In genomic region chr19:3392480-3392879, GRCh38 we compare ENCODE assay signal across 18 cellular contexts.
"Had no signal": no experiment of that assay in that cellular context is flagged by ENCODE, and none has a peak within 500 bp of the region (broad histone marks: within the 10 kb centered on the region; RNA-seq: fewer than 3 reads in every experiment).

No MANE protein-coding gene starts in this region.

- H2AFZ ChIP-seq: parathyroid adenoma had no signal

- H3K4me3 ChIP-seq: body of pancreas, mucosa of descending colon, suprapubic skin, transverse colon had no signal

- DNase-seq: activated CD4-positive, alpha-beta T cell treated with anti-CD3 and anti-CD28 coated beads, Interleukin-2, amount 10 ng/mL, durations not matched to agents 7 days and 5 days; activated CD8-positive, alpha-beta memory T cell treated with anti-CD3 and anti-CD28 coated beads, Interleukin-2, amount 50 U/mL, for 4 hours; activated naive CD4-positive, alpha-beta T cell treated with anti-CD3 and anti-CD28 coated beads for 36 hours; activated T-cell treated with anti-CD3 and anti-CD28 coated beads, Interleukin-2, amount 50 U/mL, for 4 hours; body of pancreas; foreskin melanocyte; kidney; mesenchymal stem cell; mucosa of descending colon; naive thymus-derived CD8-positive, alpha-beta T cell; T-helper 1 cell; T-helper 9 cell; transverse colon had no signal

- H3K36me3 ChIP-seq: neutrophil, transverse colon had no signal

- H3K9me3 Mint-ChIP-seq: activated CD4-positive, alpha-beta T cell treated with anti-CD3 and anti-CD28 coated beads, Interleukin-2, amount 10 ng/mL, durations not matched to agents 7 days and 5 days; activated naive CD4-positive, alpha-beta T cell treated with anti-CD3 and anti-CD28 coated beads for 36 hours; activated T-cell treated with anti-CD3 and anti-CD28 coated beads, Interleukin-2, amount 50 U/mL, for 4 hours; naive thymus-derived CD8-positive, alpha-beta T cell; stimulated activated naive CD8-positive, alpha-beta T cell treated with anti-CD3 and anti-CD28 coated beads, Interleukin-15, Interleukin-2, amounts not matched to agents 100 ng/mL and 50 ng/mL, for 24 hours had no signal

- ATAC-seq: activated T-cell treated with anti-CD3 and anti-CD28 coated beads, Interleukin-2, amount 50 U/mL, for 4 hours; body of pancreas; mucosa of descending colon; naive thymus-derived CD8-positive, alpha-beta T cell had no signal

- H3K4me3 Mint-ChIP-seq: activated CD4-positive, alpha-beta T cell treated with anti-CD3 and anti-CD28 coated beads, Interleukin-2, amount 10 ng/mL, durations not matched to agents 7 days and 5 days; activated naive CD4-positive, alpha-beta T cell treated with anti-CD3 and anti-CD28 coated beads for 36 hours; activated T-cell treated with anti-CD3 and anti-CD28 coated beads, Interleukin-2, amount 50 U/mL, for 4 hours; naive thymus-derived CD8-positive, alpha-beta T cell; stimulated activated naive CD8-positive, alpha-beta T cell treated with anti-CD3 and anti-CD28 coated beads, Interleukin-15, Interleukin-2, amounts not matched to agents 100 ng/mL and 50 ng/mL, for 24 hours had no signal

- H3K9ac ChIP-seq: parathyroid adenoma had no signal

- H3K9me3 ChIP-seq: body of pancreas, mucosa of descending colon, neutrophil, suprapubic skin, transverse colon had no signal

- H3K27me3 ChIP-seq: body of pancreas, neutrophil, suprapubic skin, transverse colon had no signal

- H3K27ac Mint-ChIP-seq: activated CD4-positive, alpha-beta T cell treated with anti-CD3 and anti-CD28 coated beads, Interleukin-2, amount 10 ng/mL, durations not matched to agents 7 days and 5 days; activated naive CD4-positive, alpha-beta T cell treated with anti-CD3 and anti-CD28 coated beads for 36 hours; stimulated activated naive CD8-positive, alpha-beta T cell treated with anti-CD3 and anti-CD28 coated beads, Interleukin-15, Interleukin-2, amounts not matched to agents 100 ng/mL and 50 ng/mL, for 24 hours had no signal

- H3K27ac ChIP-seq: epithelial cell of prostate, parathyroid adenoma, suprapubic skin had no signal

- H3K27me3 Mint-ChIP-seq: activated CD4-positive, alpha-beta T cell treated with anti-CD3 and anti-CD28 coated beads, Interleukin-2, amount 10 ng/mL, durations not matched to agents 7 days and 5 days; naive thymus-derived CD8-positive, alpha-beta T cell; stimulated activated naive CD8-positive, alpha-beta T cell treated with anti-CD3 and anti-CD28 coated beads, Interleukin-15, Interleukin-2, amounts not matched to agents 100 ng/mL and 50 ng/mL, for 24 hours had no signal
